In the genomic region with DNA sequence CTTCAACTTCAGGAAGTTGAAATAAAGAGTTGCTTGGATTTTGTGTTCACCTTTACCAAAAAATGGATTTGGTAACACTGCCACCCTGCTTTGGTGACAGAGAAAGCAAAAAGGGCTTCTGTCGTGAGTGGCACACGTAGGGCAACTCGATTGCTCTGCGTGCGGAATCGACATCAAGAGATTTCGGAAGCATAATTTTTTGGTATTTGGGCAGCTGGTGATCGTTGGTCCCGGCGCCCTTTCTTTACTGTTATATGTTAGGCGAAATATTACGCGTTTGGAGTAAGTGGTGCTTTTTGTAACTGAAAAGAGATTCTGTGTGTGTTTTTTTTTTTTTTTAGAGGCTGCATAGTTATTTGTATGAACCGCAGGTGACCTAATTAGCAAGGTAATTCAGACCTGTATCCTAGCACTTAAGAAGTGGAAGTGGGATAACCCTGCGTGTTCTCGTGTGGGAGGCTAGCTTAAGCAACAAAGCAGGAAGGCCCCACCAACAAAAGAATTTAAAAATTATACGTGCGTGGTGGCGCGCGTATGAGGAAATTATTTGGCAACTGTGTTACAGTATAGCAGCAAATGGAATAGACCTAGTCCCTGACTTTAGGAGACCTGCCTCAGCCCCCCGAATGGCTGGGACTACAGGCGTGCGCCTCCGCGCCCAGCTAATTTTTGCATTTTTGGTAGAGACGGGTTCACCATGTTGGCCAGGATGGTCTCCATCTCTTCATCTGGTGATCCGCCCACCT, we compare ENCODE assay signal across 8 cellular contexts. TPM values are rescaled to one million over a fixed set of nuclear protein-coding genes. Genes with fewer than 3 reads are reported as not detected.
DNase-seq lines count a peak whose midpoint lies in the region; ATAC-seq and TF ChIP-seq lines count a peak whose summit lies in the region.

A gene (plus strand): TSS at position 108 of the 746 bp plus-strand sequence.

- ATAC-seq in GM21786 (IDR thresholded peaks at IDR 0.05; ENCODE audit: unreplicated experiment) (peak; percentile 77), Panc1 (peak; percentile 89), naive B cell (ENCODE audit: low read depth in 2 of 2) (peak; percentile 61 to 71)
- peak; percentile 80 to 82 for ATAC-seq in activated T-cell treated with anti-CD3 and anti-CD28 coated beads, Interleukin-2, amount 50 U/mL, for 72 hours (replicated peaks in 1 of 2)
- ATAC-seq in stimulated activated effector memory CD8-positive, alpha-beta T cell treated with anti-CD3 and anti-CD28 coated beads, Interleukin-12 subunit alpha, Interleukin-12 subunit beta, amount 100 ng/mL, for 72 hours = peak; percentile 85

- peak within 1 kb of the TSS; percentile 38 for H2AFZ ChIP-seq in KMS-11 (ENCODE audit: low read depth)

- H3K9me2 ChIP-seq in DOHH2 (replicated peaks; ENCODE audit: control insufficient read depth, low read length) = no peaks in the 10 kb centered on the region

- peak within 1 kb of the TSS; percentile 94 for H3K27ac ChIP-seq in DOHH2 (ENCODE audit: low read depth, low read length)
- H3K27ac ChIP-seq in KMS-11 = peak within 1 kb of the TSS; percentile 94
- H3K27ac ChIP-seq in Panc1 (ENCODE audit: low read length) = peak within 1 kb of the TSS; percentile 99

- H3K4me1 ChIP-seq in DOHH2 (ENCODE audit: control insufficient read depth, low read length) (peaks cover 39% of the 10 kb centered on the region), KMS-11 (ENCODE audit: low read depth, poor library complexity, severe bottlenecking) (peaks cover 39% of the 10 kb centered on the region), Panc1 (ENCODE audit: control insufficient read depth, insufficient read depth, low read length) (peaks cover 4% of the 10 kb centered on the region; the same call in 1 of the 2 replicates)

- H3K36me3 ChIP-seq in DOHH2 (ENCODE audit: control insufficient read depth, low read length) = no peaks in the 10 kb centered on the region; the same call in 1 of the 2 replicates
- H3K36me3 ChIP-seq in KMS-11 (ENCODE audit: insufficient read depth) = no peaks in the 10 kb centered on the region
- no peaks in the 10 kb centered on the region for H3K36me3 ChIP-seq in Panc1 (ENCODE audit: control insufficient read depth, insufficient read depth, low read length)

- H3K79me2 ChIP-seq in DOHH2 (ENCODE audit: control insufficient read depth, low read length) (peaks cover 5% of the 10 kb centered on the region; the same call in 1 of the 2 replicates), KMS-11 (ENCODE audit: insufficient read depth, low read depth) (peaks cover 8% of the 10 kb centered on the region; the same call in 1 of the 2 replicates)

- TF ChIP-seq CTCF in DOHH2 (IDR thresholded peaks at IDR 0.05; ENCODE audit: low read depth, low read length, poor library complexity, severe bottlenecking) (peak; percentile 33), KMS-11 (conservative IDR thresholded peaks at IDR 0.05; ENCODE audit: low read depth, low read length) (0 out of 2 replicates have a peak, but pooled peaks have one; percentile 19), Panc1 (IDR thresholded peaks at IDR 0.05) (no peak)

- H3F3A ChIP-seq in DOHH2 (ENCODE audit: control insufficient read depth, insufficient read depth) = peaks cover 21% of the 10 kb centered on the region

- in situ Hi-C loops in Panc1 (cut with HindIII; ENCODE audit: low pct_unique_long_range_greater_than_20kb, low sequenced_read_pairs) = no loop called here

- no peaks in the 10 kb centered on the region for H3K36me3 Mint-ChIP-seq in activated T-cell treated with anti-CD3 and anti-CD28 coated beads, Interleukin-2, amount 50 U/mL, for 72 hours (ENCODE audit: insufficient read depth in 2 of 2)
- H3K36me3 Mint-ChIP-seq in naive B cell = no peaks in the 10 kb centered on the region
- peaks cover 31% of the 10 kb centered on the region for H3K36me3 Mint-ChIP-seq in stimulated activated effector memory CD8-positive, alpha-beta T cell treated with anti-CD3 and anti-CD28 coated beads, Interleukin-12 subunit alpha, Interleukin-12 subunit beta, amount 100 ng/mL, for 72 hours

- peak within 1 kb of the TSS; percentile 86 for H3K9ac ChIP-seq in KMS-11

- peak within 1 kb of the TSS; percentile 95 for H3K4me2 ChIP-seq in DOHH2 (ENCODE audit: low read length)
- peak within 1 kb of the TSS; percentile 66 for H3K4me2 ChIP-seq in KMS-11

- H3K4me3 ChIP-seq in DOHH2 (ENCODE audit: low read length) = peak within 1 kb of the TSS; percentile 75
- H3K4me3 ChIP-seq in KMS-11 (IDR thresholded peaks at IDR 0.05; ENCODE audit: insufficient read depth, low read depth, low read length) = peak within 1 kb of the TSS; percentile 81
- H3K4me3 ChIP-seq in Panc1 (ENCODE audit: low read depth in 2 of 2, low read length in 2 of 2) = peak within 1 kb of the TSS; percentile 32 to 57

- DNase-seq in Panc1 (ENCODE audit: low read depth, low spot score) (peak; percentile 98), fibroblast of gingiva (ENCODE audit: low read depth) (peak; percentile 99), naive B cell (peak; percentile 93)
- peak; percentile 90 to 93 for DNase-seq in activated T-cell treated with anti-CD3 and anti-CD28 coated beads, Interleukin-2, amount 50 U/mL, for 72 hours
- peak; percentile 77 to 94 for DNase-seq in stimulated activated effector memory CD8-positive, alpha-beta T cell treated with anti-CD3 and anti-CD28 coated beads, Interleukin-12 subunit alpha, Interleukin-12 subunit beta, amount 100 ng/mL, for 72 hours (ENCODE audit: low spot score in 2 of 2)

- no peaks in the 10 kb centered on the region for H3K27me3 Mint-ChIP-seq in activated T-cell treated with anti-CD3 and anti-CD28 coated beads, Interleukin-2, amount 50 U/mL, for 72 hours (ENCODE audit: low read depth)
- no peaks in the 10 kb centered on the region for H3K27me3 Mint-ChIP-seq in naive B cell

- peak within 1 kb of the TSS; percentile 100 for H3K27ac Mint-ChIP-seq in activated T-cell treated with anti-CD3 and anti-CD28 coated beads, Interleukin-2, amount 50 U/mL, for 72 hours
- H3K27ac Mint-ChIP-seq in naive B cell = peak within 1 kb of the TSS; percentile 99 to 100 (median 100)
- H3K27ac Mint-ChIP-seq in stimulated activated effector memory CD8-positive, alpha-beta T cell treated with anti-CD3 and anti-CD28 coated beads, Interleukin-12 subunit alpha, Interleukin-12 subunit beta, amount 100 ng/mL, for 72 hours = peak within 1 kb of the TSS; percentile 100

- H3K9me3 Mint-ChIP-seq in activated T-cell treated with anti-CD3 and anti-CD28 coated beads, Interleukin-2, amount 50 U/mL, for 72 hours = no peaks in the 10 kb centered on the region
- no peaks in the 10 kb centered on the region for H3K9me3 Mint-ChIP-seq in naive B cell
- H3K9me3 Mint-ChIP-seq in stimulated activated effector memory CD8-positive, alpha-beta T cell treated with anti-CD3 and anti-CD28 coated beads, Interleukin-12 subunit alpha, Interleukin-12 subunit beta, amount 100 ng/mL, for 72 hours = no peaks in the 10 kb centered on the region

- CTCF ChIA-PET in Panc1 (lab: Charles Lee) = no interaction called here

- intact Hi-C loops in Panc1 (cut with micrococcal nuclease; ENCODE audit: unreplicated experiment) = loop anchor here (1.0 to 10.0 kb wide), 2 partner anchors 89 to 226 kb away; no protein-coding TSS in a partner anchor

- H3K4me1 Mint-ChIP-seq in activated T-cell treated with anti-CD3 and anti-CD28 coated beads, Interleukin-2, amount 50 U/mL, for 72 hours (ENCODE audit: low read depth) = peaks cover 33% of the 10 kb centered on the region
- H3K4me1 Mint-ChIP-seq in naive B cell = peaks cover 22 to 34% (median 31%) of the 10 kb centered on the region in 3 donors
- peaks cover 28% of the 10 kb centered on the region for H3K4me1 Mint-ChIP-seq in stimulated activated effector memory CD8-positive, alpha-beta T cell treated with anti-CD3 and anti-CD28 coated beads, Interleukin-12 subunit alpha, Interleukin-12 subunit beta, amount 100 ng/mL, for 72 hours

- TSS peak; percentile 100 for BruUV-seq in Panc1 (replicated peaks; lab: Mats Ljungman, UMichigan)

- POLR2A ChIA-PET in Panc1 (lab: Charles Lee) = interaction anchor here (0.6 to 1.4 kb wide), 10 partner anchors 20 to 692 kb away, joined by 3 to 12 read pairs (median 6); a partner anchor contains a TSS

- H3K4me3 Mint-ChIP-seq in activated T-cell treated with anti-CD3 and anti-CD28 coated beads, Interleukin-2, amount 50 U/mL, for 72 hours = peak within 1 kb of the TSS; percentile 88 to 91
- H3K4me3 Mint-ChIP-seq in naive B cell = peak within 1 kb of the TSS; percentile 79 to 94 (median 92)
- peak within 1 kb of the TSS; percentile 76 for H3K4me3 Mint-ChIP-seq in stimulated activated effector memory CD8-positive, alpha-beta T cell treated with anti-CD3 and anti-CD28 coated beads, Interleukin-12 subunit alpha, Interleukin-12 subunit beta, amount 100 ng/mL, for 72 hours

- H4K20me1 ChIP-seq in DOHH2 (ENCODE audit: control insufficient read depth, insufficient read depth, low read depth, low read length) (no peaks in the 10 kb centered on the region), KMS-11 (ENCODE audit: insufficient read depth) (no peaks in the 10 kb centered on the region)

- no peaks in the 10 kb centered on the region for H3K9me3 ChIP-seq in DOHH2 (ENCODE audit: control insufficient read depth, insufficient read depth, low read length)
- no peaks in the 10 kb centered on the region for H3K9me3 ChIP-seq in Panc1 (ENCODE audit: control insufficient read depth, insufficient read depth, low read depth, low read length)

- no peaks in the 10 kb centered on the region for H3K27me3 ChIP-seq in DOHH2 (ENCODE audit: control insufficient read depth, low read length)
- H3K27me3 ChIP-seq in KMS-11 (ENCODE audit: insufficient read depth, low read depth) = no peaks in the 10 kb centered on the region
- no peaks in the 10 kb centered on the region for H3K27me3 ChIP-seq in Panc1 (ENCODE audit: control insufficient read depth, insufficient read depth, low read length)

RNA-seq across cellular contexts. Expression of the gene that starts here (rescaled TPM):
- not detected for total RNA-seq in Panc1 (2021; ENCODE audit: unreplicated experiment)
- not detected for polyA plus RNA-seq in Panc1 (2012; ENCODE audit: insufficient read length)
- not detected for total RNA-seq in activated T-cell treated with anti-CD3 and anti-CD28 coated beads, Interleukin-2, amount 50 U/mL, for 72 hours
- polyA plus RNA-seq in naive B cell (ENCODE audit: low read depth in 6 of 6) = not detected

Comparison
In these comparisons a context has a peak if more than half of its experiments do, and no peak if none do; other contexts are left out.
1. Peak in every context shown above with its lines: DNase-seq, ATAC-seq, H3K4me3 ChIP-seq and H3K27ac ChIP-seq.
2. Peak in DNase-seq, ATAC-seq, H3K4me3 ChIP-seq and H3K27ac ChIP-seq in Panc1; RNA of the gene not detected or under 1 TPM.
3. Peak in DNase-seq and ATAC-seq in activated T-cell treated with anti-CD3 and anti-CD28 coated beads, Interleukin-2, amount 50 U/mL, for 72 hours; RNA of the gene not detected or under 1 TPM.
4. Peak in DNase-seq and ATAC-seq in naive B cell; RNA of the gene not detected or under 1 TPM.